In genomic region chr13:94617389-94618000, GRCh38 we compare ENCODE assay signal across 8 cellular contexts. TPM values are rescaled to one million over a fixed set of nuclear protein-coding genes. Genes with fewer than 3 reads are reported as not detected.
DNase-seq lines count a peak whose midpoint lies in the region; ATAC-seq, FAIRE-seq and TF ChIP-seq lines count a peak whose summit lies in the region.
"Had no signal": no experiment of that assay in that cellular context is flagged by ENCODE, and none has a peak within 500 bp of the region (broad histone marks: within the 10 kb centered on the region; RNA-seq: fewer than 3 reads in every experiment).

No MANE protein-coding gene starts in this region.

- 66 to 70% methylated on average over 4 of the region's 4 CpGs for WGBS in thyroid gland, 2 donors

- DNase-seq in D721Med (ENCODE audit: insufficient read length, low spot score) (no peak), Kasumi-1 (lab: John Stamatoyannopoulos, UW) (peak; percentile 31 to 62), left ventricle myocardium superior (no peak), thyroid gland (no peak)

- peak; percentile 79 for FAIRE-seq in D721Med (lab: Jason Lieb, UNC)

- intact Hi-C loops in left ventricle myocardium superior (cut with micrococcal nuclease), result loop anchor here (5.0 kb wide), 1 partner anchor 180 kb away; no protein-coding TSS in a partner anchor
- intact Hi-C loops in thyroid gland (cut with DNase I), result loop anchor here (5.0 kb wide), 1 partner anchor 180 kb away; no protein-coding TSS in a partner anchor

- H3K27ac ChIP-seq in thyroid gland, result no peak overlapping the region
- H3K27ac ChIP-seq: SK-N-MC had no signal

- H3K9me3 ChIP-seq in thyroid gland, result no peaks in the 10 kb centered on the region

- ATAC-seq in GM18517 (IDR thresholded peaks at IDR 0.05; ENCODE audit: unreplicated experiment), result peak; percentile 47
- peak; percentile 42 for ATAC-seq in left ventricle myocardium superior
- no peak for ATAC-seq in GM21737 (IDR thresholded peaks at IDR 0.05; ENCODE audit: unreplicated experiment)

- H3K27me3 ChIP-seq in thyroid gland, result no peaks in the 10 kb centered on the region

- no peaks in the 10 kb centered on the region for H3K36me3 ChIP-seq in thyroid gland

- H3K4me1 ChIP-seq in thyroid gland, result no peaks in the 10 kb centered on the region

- no peak for TF ChIP-seq POLR2A in thyroid gland (IDR thresholded peaks at IDR 0.05)

- TF ChIP-seq CTCF in D721Med (IDR thresholded peaks at IDR 0.05; ENCODE audit: insufficient read depth, missing control alignments) (peak; percentile 83), WI38 (IDR thresholded peaks at IDR 0.05; ENCODE audit: low read depth, low read length) (peak; percentile 40; the same call in 1 of the 2 replicates), thyroid gland (IDR thresholded peaks at IDR 0.05) (peak in 5 of 6 experiments; percentile 25 to 76 (median 63))

- no peak overlapping the region for H3K4me3 ChIP-seq in WI38 (ENCODE audit: low read depth, low read length)
- H3K4me3 ChIP-seq in thyroid gland (replicated peaks in 1 of 3), result no peak overlapping the region
- H3K4me3 ChIP-seq: SK-N-MC had no signal

RNA-seq across cellular contexts. Expression of gene GPR180, which starts 15.8 kb away (rescaled TPM):
- total RNA-seq in left ventricle myocardium superior (5.8 TPM), thyroid gland (10 to 100 TPM; 10.4 to 13.3 (median 10.9) TPM)

RNA-seq across cellular contexts. Expression of gene TGDS, which starts 21.5 kb away (rescaled TPM):
- total RNA-seq in left ventricle myocardium superior (4.6 TPM), thyroid gland (10 to 100 TPM; 15.8 to 25.2 (median 20.4) TPM)

Comparison
In these comparisons a context has a peak if more than half of its experiments do, and no peak if none do; other contexts are left out.
1. DNase-seq: peak in Kasumi-1 (2 of 2); none in D721Med (single experiment), left ventricle myocardium superior (single experiment) and thyroid gland (0 of 2).
2. Peak in every context shown above with its lines, with median percentiles within 50 percentile points of each other: CTCF ChIP-seq.